18 cellular contexts compared by ENCODE assay signal in the genomic region with DNA sequence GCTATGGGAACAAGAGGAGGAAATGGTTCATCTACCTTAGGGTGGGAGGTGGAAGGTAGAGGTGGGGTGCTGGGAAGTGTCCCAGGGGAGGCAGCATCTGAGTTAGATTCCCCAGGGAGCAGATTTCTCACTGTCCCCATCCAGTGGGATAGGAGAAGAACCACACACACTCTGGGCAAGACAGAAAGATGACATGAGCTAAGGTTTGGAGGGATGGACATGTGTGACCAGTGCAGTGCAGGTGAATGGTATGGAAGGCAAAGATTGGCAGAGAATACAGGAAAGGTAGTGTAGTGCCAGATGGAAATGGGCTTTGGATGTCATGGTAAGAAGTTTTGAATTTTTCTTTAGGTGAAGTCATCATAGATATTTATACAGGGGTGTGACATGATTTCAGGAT.
"Had no signal": no experiment of that assay in that cellular context is flagged by ENCODE, and none has a peak within 500 bp of the region (broad histone marks: within the 10 kb centered on the region; RNA-seq: fewer than 3 reads in every experiment).

No MANE protein-coding gene starts in this region.

- H3K9me3 ChIP-seq: gastroesophageal sphincter, upper lobe of right lung had no signal

- H3K4me3 Mint-ChIP-seq: activated naive CD8-positive, alpha-beta T cell treated with anti-CD3 and anti-CD28 coated beads, Interleukin-2, amount 10 ng/mL, durations not matched to agents 7 days and 5 days; endodermal cell; mesothelial cell of epicardium; naive thymus-derived CD8-positive, alpha-beta T cell had no signal

- H3K27ac ChIP-seq: upper lobe of right lung, VCaP had no signal

- H3K27ac Mint-ChIP-seq: activated naive CD8-positive, alpha-beta T cell treated with anti-CD3 and anti-CD28 coated beads, Interleukin-2, amount 10 ng/mL, durations not matched to agents 7 days and 5 days; endodermal cell; mesothelial cell of epicardium; naive thymus-derived CD8-positive, alpha-beta T cell; progenitor cell of endocrine pancreas had no signal

- H3K9me3 Mint-ChIP-seq: activated naive CD8-positive, alpha-beta T cell treated with anti-CD3 and anti-CD28 coated beads, Interleukin-2, amount 10 ng/mL, durations not matched to agents 7 days and 5 days; endodermal cell; mesothelial cell of epicardium; naive thymus-derived CD8-positive, alpha-beta T cell had no signal

- ATAC-seq: gastroesophageal sphincter; naive thymus-derived CD8-positive, alpha-beta T cell; SK-N-SH treated with all-trans-retinoic acid at 6 μM for 48 hours; stimulated activated naive CD8-positive, alpha-beta T cell treated with anti-CD3 and anti-CD28 coated beads, Interleukin-15, Interleukin-2, amounts not matched to agents 100 U/mL and 50 U/mL, for 24 hours; upper lobe of right lung had no signal

- H3K4me3 ChIP-seq: gastroesophageal sphincter, upper lobe of right lung had no signal

- H3K4me1 ChIP-seq: upper lobe of right lung had no signal

- H3K36me3 Mint-ChIP-seq: naive thymus-derived CD8-positive, alpha-beta T cell had no signal

- DNase-seq: activated CD4-positive, alpha-beta T cell treated with anti-CD3 and anti-CD28 coated beads, Interleukin-2, amount 50 U/mL, for 4 hours; activated naive CD4-positive, alpha-beta T cell treated with Interleukin-2 at 50 U/mL for 16 hours; activated naive CD8-positive, alpha-beta T cell treated with anti-CD3 and anti-CD28 coated beads, Interleukin-2, amount 10 ng/mL, durations not matched to agents 7 days and 5 days; amygdala; cortex of kidney; endodermal cell; head of caudate nucleus; islet precursor cell; naive thymus-derived CD8-positive, alpha-beta T cell; retina; stimulated activated CD4-positive, alpha-beta T cell treated with anti-CD3 and anti-CD28 coated beads, Interleukin-4, amount 100 ng/mL, for 24 hours; stimulated activated naive CD8-positive, alpha-beta T cell treated with anti-CD3 and anti-CD28 coated beads, Interleukin-15, Interleukin-2, amounts not matched to agents 100 U/mL and 50 U/mL, for 24 hours; upper lobe of right lung had no signal

- H3K27me3 Mint-ChIP-seq: progenitor cell of endocrine pancreas had no signal

- H3K4me1 Mint-ChIP-seq: naive thymus-derived CD8-positive, alpha-beta T cell had no signal
